8 cellular contexts compared by ENCODE assay signal in genomic region chr14:37594916-37595808, GRCh38. TPM values are rescaled to one million over a fixed set of nuclear protein-coding genes. Genes with fewer than 3 reads are reported as not detected.
DNase-seq lines count a peak whose midpoint lies in the region; TF ChIP-seq lines count a peak whose summit lies in the region.

FOXA1 (minus strand) TSS chr14:37595249; CDS start chr14:37594972, 277 bp downstream.
TTC6 (plus strand) TSS chr14:37595629; CDS start chr14:37622065, 26,436 bp downstream.

- peaks cover 85% of the 10 kb centered on the region for H3K79me2 ChIP-seq in PC-9 (ENCODE audit: low read depth)

- H3K9me3 ChIP-seq in Caco-2 (no peaks in the 10 kb centered on the region), PC-9 (ENCODE audit: insufficient read depth, low read depth) (no peaks in the 10 kb centered on the region)

- H3K4me3 ChIP-seq in Caco-2 (ENCODE audit: low read depth, low read length) (peak within 1 kb of the TSS; percentile 92), PC-9 (peak within 1 kb of the TSS; percentile 94)
- H3K4me3 ChIP-seq in Jurkat, Clone E6-1 (ENCODE audit: low read length) = peak within 1 kb of the TSS; percentile 24

- H3K27ac Mint-ChIP-seq in Caco-2 (ENCODE audit: unreplicated experiment) = peak within 1 kb of the TSS; percentile 99

- H3K36me3 ChIP-seq in Caco-2 (ENCODE audit: control insufficient read depth, insufficient read depth, low read length) (peaks cover 13% of the 10 kb centered on the region), PC-9 (ENCODE audit: low read depth) (peaks cover 13% of the 10 kb centered on the region; the same call in 1 of the 2 replicates)

- H2AFZ ChIP-seq in PC-9 = peak within 1 kb of the TSS; percentile 75

- TF ChIP-seq CTCF in Caco-2 (IDR thresholded peaks at IDR 0.05; ENCODE audit: insufficient read depth in 1 of 2, low read depth in 1 of 2, low read length in 1 of 2, severe bottlenecking in 1 of 2, unreplicated experiment in 1 of 2) = no peak
- no peak for TF ChIP-seq CTCF in PC-9 (conservative IDR thresholded peaks at IDR 0.05)

- BruUV-seq in Caco-2 (replicated peaks; lab: Mats Ljungman, UMichigan) (no TSS peak), PC-9 (replicated peaks; lab: Mats Ljungman, UMichigan) (no TSS peak)

- no peaks in the 10 kb centered on the region for H3K4me1 Mint-ChIP-seq in Caco-2 (ENCODE audit: low read depth, unreplicated experiment)

- H3K4me1 ChIP-seq in Caco-2 (no peaks in the 10 kb centered on the region), PC-9 (replicated peaks; ENCODE audit: insufficient read depth) (peaks cover 2% of the 10 kb centered on the region)

- H4K20me1 ChIP-seq in PC-9 (ENCODE audit: insufficient read depth) = no peaks in the 10 kb centered on the region

- no peaks in the 10 kb centered on the region for H3K9me3 Mint-ChIP-seq in Caco-2 (ENCODE audit: unreplicated experiment)

- peak within 1 kb of the TSS; percentile 99 for H3K27ac ChIP-seq in PC-9

- peaks cover 29% of the 10 kb centered on the region for H3F3A ChIP-seq in PC-9 (ENCODE audit: insufficient read depth, low read depth)

- H3K4me3 Mint-ChIP-seq in Caco-2 (ENCODE audit: unreplicated experiment) = peak within 1 kb of the TSS; percentile 84

- H3K36me3 Mint-ChIP-seq in Caco-2 (ENCODE audit: insufficient read depth, unreplicated experiment) = peaks cover 74% of the 10 kb centered on the region

- peak within 1 kb of the TSS; percentile 96 for H3K4me2 ChIP-seq in PC-9

- H3K9me2 ChIP-seq in PC-9 (ENCODE audit: insufficient read depth) = no peaks in the 10 kb centered on the region

- DNase-seq in Caco-2 (peak; percentile 93), PC-9 (peak; percentile 61 to 62), ecto neural progenitor cell (ENCODE audit: low spot score) (peak; percentile 78), mucosa of gallbladder (ENCODE audit: low spot score) (peak; percentile 44), dedifferentiated amniotic fluid mesenchymal stem cell (ENCODE audit: extremely low spot score) (no peak), OCI-M2 (lab: John Stamatoyannopoulos, UW; ENCODE audit: unreplicated experiment) (no peak)
- no peak for DNase-seq in Jurkat, Clone E6-1 (ENCODE audit: low read depth, low spot score)
- DNase-seq in NK-92 treated with Interleukin-12 subunit alpha and Interleukin-12 subunit beta, amount 100 ng/mL, for 24 hours (lab: John Stamatoyannopoulos, UW) = no peak

- POLR2A ChIA-PET in Caco-2 (lab: Charles Lee) (interaction anchor here (0.6 to 1.0 kb wide), 6 partner anchors 10 to 280 kb away, joined by 3 to 5 read pairs (median 4); no protein-coding TSS in a partner anchor), PC-9 (lab: Charles Lee; ENCODE audit: unreplicated experiment) (interaction anchor here (0.6 to 0.9 kb wide), 2 partner anchors 23 to 905 kb away, joined by 4 to 8 read pairs; no protein-coding TSS in a partner anchor)

- no peaks in the 10 kb centered on the region for H3K27me3 Mint-ChIP-seq in Caco-2 (ENCODE audit: insufficient read depth, unreplicated experiment)

- intact Hi-C loops in Caco-2 (cut with micrococcal nuclease; ENCODE audit: unreplicated experiment) = loop anchor here (1.0 to 5.0 kb wide), 6 partner anchors 10 to 823 kb away; no protein-coding TSS in a partner anchor
- intact Hi-C loops in PC-9 (cut with micrococcal nuclease; ENCODE audit: unreplicated experiment) = loop anchor here (1.0 to 10.0 kb wide), 5 partner anchors 102 to 620 kb away; no protein-coding TSS in a partner anchor

- H3K27me3 ChIP-seq in Caco-2 (replicated peaks; ENCODE audit: control insufficient read depth, insufficient read depth, low read length) = no peaks in the 10 kb centered on the region
- H3K27me3 ChIP-seq in PC-9 (ENCODE audit: insufficient read depth, low read depth) = no peaks in the 10 kb centered on the region

- CTCF ChIA-PET in Caco-2 (lab: Charles Lee) (interaction anchor here (1.1 to 1.8 kb wide), 2 partner anchors 102 to 280 kb away, joined by 3 to 6 read pairs; no protein-coding TSS in a partner anchor), PC-9 (lab: Charles Lee) (interaction anchor here (0.6 kb wide), 1 partner anchor 255 kb away, joined by 3 read pairs; no protein-coding TSS in a partner anchor)

RNA-seq across cellular contexts. Expression of gene FOXA1, which starts in this region (rescaled TPM):
- total RNA-seq in Caco-2 (2022) = 271 and 291 TPM in 2 replicates
- polyA plus RNA-seq in Jurkat, Clone E6-1 (2012; ENCODE audit: insufficient read depth, insufficient read length) = 2.5 TPM
- 35.4 and 42.6 TPM in 2 replicates for total RNA-seq in PC-9 (2021)
- total RNA-seq in mucosa of gallbladder = 17.3 TPM

RNA-seq across cellular contexts. Expression of gene TTC6, which starts in this region (rescaled TPM):
- total RNA-seq in Caco-2 (2022) (19.4 and 25.1 TPM in 2 replicates), PC-9 (2021) (4.7 and 5.2 TPM in 2 replicates), mucosa of gallbladder (2.5 TPM)
- not detected for polyA plus RNA-seq in Jurkat, Clone E6-1 (2012; ENCODE audit: insufficient read depth, insufficient read length)

Comparison
In these comparisons a context has a peak if more than half of its experiments do, and no peak if none do; other contexts are left out.
1. DNase-seq: peak in Caco-2 (2 of 2), PC-9 (2 of 2), ecto neural progenitor cell (single experiment) and mucosa of gallbladder (single experiment); none in Jurkat, Clone E6-1 (single experiment), NK-92 treated with Interleukin-12 subunit alpha and Interleukin-12 subunit beta, amount 100 ng/mL, for 24 hours (single experiment), dedifferentiated amniotic fluid mesenchymal stem cell (single experiment) and OCI-M2 (single experiment).
2. H3K4me3 ChIP-seq: peak in every context shown above with its lines; median percentile 94 in PC-9; 92 in Caco-2; 24 in Jurkat, Clone E6-1.